ENCODE assay signal across 1 cellular context in the genomic region with DNA sequence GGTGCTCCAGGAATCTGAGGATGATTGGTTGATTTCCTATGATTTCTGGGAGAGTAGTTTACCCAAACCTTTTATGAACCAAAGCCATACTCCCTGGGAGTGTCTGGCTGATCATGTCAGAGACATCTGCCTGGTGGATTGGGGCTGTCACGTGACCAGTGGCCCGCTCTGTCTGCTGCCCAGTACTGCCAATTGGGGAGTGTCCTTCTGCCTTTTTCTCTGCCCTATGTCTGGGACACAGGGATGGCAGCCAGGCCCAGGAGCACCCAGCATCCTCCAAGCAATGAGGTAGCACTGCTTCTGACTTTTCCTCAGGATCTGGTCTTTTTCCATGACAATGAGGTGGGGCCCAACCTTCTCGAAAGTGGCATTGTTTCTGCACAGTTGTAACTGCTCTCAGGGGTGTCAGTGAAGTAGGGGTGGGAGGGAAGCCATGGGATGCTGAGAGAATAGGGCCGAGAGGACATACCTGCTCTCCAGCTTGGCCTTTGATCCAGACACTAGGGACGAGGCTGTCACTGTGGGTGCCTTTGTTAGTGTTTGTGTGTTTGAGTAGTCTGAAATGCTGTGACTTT.
TF ChIP-seq lines count a peak whose summit lies in the region.

No MANE protein-coding gene starts in this region.

TF ChIP-seq in HepG2, 621 proteins besides CTCF, POLR2A, EP300 and RAD21:
- TF ChIP-seq MIER2 (CRISPR knock-in tag; IDR thresholded peaks at IDR 0.05) (no peak), ZNF782 (CRISPR knock-in tag; IDR thresholded peaks at IDR 0.05; ENCODE audit: borderline replicate concordance) (no peak), BCL6 (CRISPR knock-in tag; IDR thresholded peaks at IDR 0.05) (no peak), RARA (CRISPR knock-in tag; IDR thresholded peaks at IDR 0.05) (no peak)
- TF ChIP-seq, protein P1, sequence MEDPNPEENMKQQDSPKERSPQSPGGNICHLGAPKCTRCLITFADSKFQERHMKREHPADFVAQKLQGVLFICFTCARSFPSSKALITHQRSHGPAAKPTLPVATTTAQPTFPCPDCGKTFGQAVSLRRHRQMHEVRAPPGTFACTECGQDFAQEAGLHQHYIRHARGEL (CRISPR knock-in tag; IDR thresholded peaks at IDR 0.05): no peak
